9 cellular contexts compared by ENCODE assay signal in genomic region chr12:19507823-19508222, GRCh38.
DNase-seq lines count a peak whose midpoint lies in the region; ATAC-seq, FAIRE-seq and TF ChIP-seq lines count a peak whose summit lies in the region.
"Had no signal": no experiment of that assay in that cellular context is flagged by ENCODE, and none has a peak within 500 bp of the region (broad histone marks: within the 10 kb centered on the region; RNA-seq: fewer than 3 reads in every experiment).

No MANE protein-coding gene starts in this region.

- no peak for FAIRE-seq in HTR-8/SVneo (lab: Jason Lieb, UNC)

- H3K4me1 ChIP-seq in RWPE2 (ENCODE audit: insufficient read depth, poor library complexity, severe bottlenecking), result no peaks in the 10 kb centered on the region

- no peaks in the 10 kb centered on the region for H3K9me3 ChIP-seq in RWPE2 (ENCODE audit: severe bottlenecking)

- H3K9me3 Mint-ChIP-seq in progenitor cell of endocrine pancreas (ENCODE audit: low read depth), result peaks cover 5% of the 10 kb centered on the region

- peaks cover 17% of the 10 kb centered on the region for H3K4me1 Mint-ChIP-seq in progenitor cell of endocrine pancreas (ENCODE audit: low read depth)

- TF ChIP-seq CTCF in RWPE2 (IDR thresholded peaks at IDR 0.05; ENCODE audit: poor library complexity, severe bottlenecking), result peak; percentile 9
- peak; percentile 38 for TF ChIP-seq CTCF in fibroblast of mammary gland (conservative IDR thresholded peaks at IDR 0.05; ENCODE audit: control insufficient read depth, insufficient read depth, low read depth, low read length)
- TF ChIP-seq CTCF in progenitor cell of endocrine pancreas (IDR thresholded peaks at IDR 0.05; ENCODE audit: unreplicated experiment), result peak; percentile 18

- ATAC-seq in RWPE2 (ENCODE audit: low read depth), result no peak
- ATAC-seq in GM21529 (IDR thresholded peaks at IDR 0.05; ENCODE audit: unreplicated experiment), result no peak

- H3K36me3 Mint-ChIP-seq in progenitor cell of endocrine pancreas (ENCODE audit: insufficient read depth), result peaks cover 22% of the 10 kb centered on the region

- H3K27me3 Mint-ChIP-seq in progenitor cell of endocrine pancreas, result no peaks in the 10 kb centered on the region

- no peak overlapping the region for H3K4me3 Mint-ChIP-seq in progenitor cell of endocrine pancreas (ENCODE audit: low read depth)

- DNase-seq in GM03348 (ENCODE audit: low spot score) (peak; percentile 60), RWPE2 (ENCODE audit: low spot score) (no peak), fibroblast of mammary gland (ENCODE audit: low read depth) (peak; percentile 45), progenitor cell of endocrine pancreas (ENCODE audit: low spot score, unreplicated experiment) (no peak), HTR-8/SVneo (ENCODE audit: insufficient read length, low spot score) (no peak), H4 (ENCODE audit: low spot score) (no peak)
- DNase-seq: cerebellar nuclear complex, NCI-H446 treated with DMSO at 0.1 percent for 48 hours had no signal

- H3K27ac ChIP-seq in RWPE2 (ENCODE audit: poor library complexity, severe bottlenecking), result no peak overlapping the region

- H3K36me3 ChIP-seq in RWPE2 (ENCODE audit: low read depth), result no peaks in the 10 kb centered on the region

- H3K27me3 ChIP-seq in RWPE2 (ENCODE audit: insufficient read depth, poor library complexity, severe bottlenecking), result no peaks in the 10 kb centered on the region

- H3K27ac Mint-ChIP-seq in progenitor cell of endocrine pancreas, result no peak overlapping the region

- no peak overlapping the region for H3K4me3 ChIP-seq in RWPE2 (ENCODE audit: severe bottlenecking)
- H3K4me3 ChIP-seq in fibroblast of mammary gland (ENCODE audit: control insufficient read depth, low read depth, low read length), result no peak overlapping the region

Comparison
In these comparisons a context has a peak if more than half of its experiments do, and no peak if none do; other contexts are left out.
1. DNase-seq: peak in GM03348 (single experiment) and fibroblast of mammary gland (single experiment); none in RWPE2 (single experiment), progenitor cell of endocrine pancreas (single experiment), HTR-8/SVneo (single experiment) and H4 (single experiment).
2. Peak in every context shown above with its lines, with median percentiles within 50 percentile points of each other: CTCF ChIP-seq.